Comparison of ENCODE assay signal across 27 cellular contexts in the genomic region with DNA sequence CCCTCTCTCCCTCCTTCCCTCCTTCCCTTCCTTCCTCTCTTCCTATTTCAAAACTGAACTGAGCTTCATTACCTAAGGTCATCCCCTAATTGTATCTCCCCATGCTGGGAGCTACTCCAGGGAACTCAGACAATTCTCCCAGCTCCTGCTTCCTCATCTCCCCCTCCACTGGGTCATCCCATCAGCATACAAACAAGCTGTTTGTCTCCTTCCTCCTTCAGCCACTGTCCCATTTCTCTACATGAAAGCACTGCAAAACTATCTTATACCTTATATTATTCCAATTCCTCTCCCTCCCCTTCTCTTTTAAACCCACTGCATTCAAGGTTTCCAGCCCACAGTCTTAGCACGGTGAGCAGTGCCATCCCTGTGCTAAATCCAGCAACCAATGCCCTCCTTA.
"Had no signal": no experiment of that assay in that cellular context is flagged by ENCODE, and none has a peak within 500 bp of the region (broad histone marks: within the 10 kb centered on the region; RNA-seq: fewer than 3 reads in every experiment).

No MANE protein-coding gene starts in this region.

- H3K27me3 ChIP-seq: ascending aorta, breast epithelium, cardiac muscle cell, colonic mucosa, dorsolateral prefrontal cortex, gastrocnemius medialis had no signal

- H3K4me1 ChIP-seq: ascending aorta, breast epithelium, colonic mucosa, foreskin keratinocyte, gastrocnemius medialis had no signal

- DNase-seq: activated CD4-positive, alpha-beta memory T cell treated with anti-CD3 and anti-CD28 coated beads for 36 hours; activated CD4-positive, alpha-beta T cell treated with anti-CD3 and anti-CD28 coated beads for 36 hours; activated CD4-positive, alpha-beta T cell treated with anti-CD3 and anti-CD28 coated beads, Interleukin-2, amount 10 ng/mL, durations not matched to agents 24 days and 14 days; activated CD4-positive, CD25-positive, alpha-beta regulatory T cell; activated CD4-positive, CD25-positive, alpha-beta regulatory T cell treated with anti-CD3 and anti-CD28 coated beads, Interleukin-2, amount 50 U/mL, for 72 hours; activated CD8-positive, alpha-beta memory T cell treated with anti-CD3 and anti-CD28 coated beads, Interleukin-2, amount 50 U/mL, for 48 hours; activated gamma-delta T cell; activated naive CD4-positive, alpha-beta T cell; activated naive CD4-positive, alpha-beta T cell treated with anti-CD3 and anti-CD28 coated beads, Interleukin-2, amount 10 ng/mL, durations not matched to agents 7 days and 5 days; activated naive CD8-positive, alpha-beta T cell treated with anti-CD3 and anti-CD28 coated beads, Interleukin-2, amount 10 ng/mL, durations not matched to agents 7 days and 5 days; activated T-cell treated with anti-CD3 and anti-CD28 coated beads for 4 hours; activated T-cell treated with anti-CD3 and anti-CD28 coated beads, Interleukin-2, amount 50 U/mL, for 24 hours; activated T-cell treated with anti-CD3 and anti-CD28 coated beads, Interleukin-2, amount 50 U/mL, for 72 hours; central memory CD4-positive, alpha-beta T cell; cerebellar nuclear complex; colonic mucosa; dorsolateral prefrontal cortex; effector memory CD4-positive, alpha-beta T cell; endodermal cell; foreskin keratinocyte; gastrocnemius medialis; T-helper 2 cell had no signal

- H3K4me3 ChIP-seq: ascending aorta, breast epithelium, cardiac muscle cell, colonic mucosa, dorsolateral prefrontal cortex, gastrocnemius medialis had no signal

- H3K9me3 ChIP-seq: ascending aorta, colonic mucosa, gastrocnemius medialis had no signal

- H3K36me3 ChIP-seq: ascending aorta, breast epithelium, cardiac muscle cell, colonic mucosa, gastrocnemius medialis had no signal

- ATAC-seq: activated CD4-positive, alpha-beta T cell treated with anti-CD3 and anti-CD28 coated beads for 36 hours; activated naive CD4-positive, alpha-beta T cell treated with anti-CD3 and anti-CD28 coated beads, Interleukin-2, amount 50 U/mL, for 72 hours; activated T-cell treated with anti-CD3 and anti-CD28 coated beads, Interleukin-2, amount 50 U/mL, for 72 hours; esophagus mucosa; foreskin keratinocyte; gastrocnemius medialis had no signal

- H3K27ac ChIP-seq: ascending aorta, breast epithelium, cardiac muscle cell, colonic mucosa, dorsolateral prefrontal cortex, foreskin keratinocyte, gastrocnemius medialis had no signal
